Comparison of ENCODE assay signal across 8 cellular contexts in genomic region chr6:33313709-33314514, GRCh38. TPM values are rescaled to one million over a fixed set of nuclear protein-coding genes. Genes with fewer than 3 reads are reported as not detected.
DNase-seq lines count a peak whose midpoint lies in the region; ATAC-seq and TF ChIP-seq lines count a peak whose summit lies in the region.

TAPBP (minus strand) TSS chr6:33314078; CDS start chr6:33314041, 37 bp downstream.

- H3K4me1 Mint-ChIP-seq in CD14-positive monocyte (peaks cover 57% of the 10 kb centered on the region), IgD-negative memory B cell (peaks cover 10 to 39% (median 33%) of the 10 kb centered on the region in 3 donors), T-helper 17 cell (peaks cover 51% of the 10 kb centered on the region)

- H3K9me3 Mint-ChIP-seq in CD14-positive monocyte, result peaks cover 0 to 6% (median 1%) of the 10 kb centered on the region in 7 donors
- no peaks in the 10 kb centered on the region for H3K9me3 Mint-ChIP-seq in IgD-negative memory B cell

- DNase-seq in CD14-positive monocyte (ENCODE audit: low spot score) (peak; percentile 68), T-helper 17 cell (peak; percentile 76 to 83 (median 83)), amniotic epithelial cell (ENCODE audit: low read depth) (peak; percentile 43), left ventricle myocardium inferior (peak; percentile 56), posterior vena cava (ENCODE audit: low spot score) (peak; percentile 87), upper lobe of right lung (peak; percentile 83)

- intact Hi-C loops in CD14-positive monocyte (cut with micrococcal nuclease), result loop anchor here in 1 of 2 donors (1.0 to 10.0 kb wide), 2 partner anchors 14 to 101 kb away; partner anchors contain the start of genes CUTA and PHF1
- intact Hi-C loops in left ventricle myocardium inferior (cut with micrococcal nuclease), result no loop called here
- intact Hi-C loops in posterior vena cava (cut with DNase I), result no loop called here
- intact Hi-C loops in upper lobe of right lung (cut with DNase I), result no loop called here

- H3K4me3 ChIP-seq in left ventricle myocardium inferior (peak within 1 kb of the TSS; percentile 88), upper lobe of right lung (peak within 1 kb of the TSS; percentile 92)

- H3K4me3 Mint-ChIP-seq in CD14-positive monocyte (peak within 1 kb of the TSS; percentile 98), IgD-negative memory B cell (peak within 1 kb of the TSS; percentile 97 to 99 (median 98)), T-helper 17 cell (peak within 1 kb of the TSS; percentile 97)

- peaks cover 14% of the 10 kb centered on the region for H3K36me3 ChIP-seq in left ventricle myocardium inferior
- H3K36me3 ChIP-seq in upper lobe of right lung, result peaks cover 27% of the 10 kb centered on the region

- TF ChIP-seq CTCF in CD14-positive monocyte (IDR thresholded peaks at IDR 0.05), result no peak
- no peak for TF ChIP-seq CTCF in left ventricle myocardium inferior (IDR thresholded peaks at IDR 0.05; ENCODE audit: borderline replicate concordance)
- TF ChIP-seq CTCF in upper lobe of right lung (IDR thresholded peaks at IDR 0.05), result no peak

- H3K4me1 ChIP-seq in left ventricle myocardium inferior, result peaks cover 82% of the 10 kb centered on the region
- peaks cover 46% of the 10 kb centered on the region for H3K4me1 ChIP-seq in upper lobe of right lung

- H3K36me3 Mint-ChIP-seq in CD14-positive monocyte (peaks cover 23 to 48% of the 10 kb centered on the region in 2 donors), IgD-negative memory B cell (peaks cover 5% of the 10 kb centered on the region), T-helper 17 cell (ENCODE audit: low read depth) (peaks cover 10% of the 10 kb centered on the region)

- no peaks in the 10 kb centered on the region for H3K27me3 ChIP-seq in left ventricle myocardium inferior (ENCODE audit: low read depth)
- H3K27me3 ChIP-seq in upper lobe of right lung, result no peaks in the 10 kb centered on the region

- H3K9me3 ChIP-seq in T-helper 17 cell (ENCODE audit: control insufficient read depth, low read length, poor library complexity, severe bottlenecking) (no peaks in the 10 kb centered on the region), left ventricle myocardium inferior (replicated peaks) (no peaks in the 10 kb centered on the region), upper lobe of right lung (no peaks in the 10 kb centered on the region)

- peaks cover 0 to 1% (median 0%) of the 10 kb centered on the region in 3 donors for H3K27me3 Mint-ChIP-seq in CD14-positive monocyte (ENCODE audit: low read depth in 3 of 3)
- H3K27me3 Mint-ChIP-seq in IgD-negative memory B cell, result no peaks in the 10 kb centered on the region
- H3K27me3 Mint-ChIP-seq in T-helper 17 cell, result no peaks in the 10 kb centered on the region

- H3K27ac Mint-ChIP-seq in CD14-positive monocyte (peak within 1 kb of the TSS; percentile 95 to 100 (median 99)), IgD-negative memory B cell (peak within 1 kb of the TSS; percentile 98 to 100 (median 99)), T-helper 17 cell (peak within 1 kb of the TSS; percentile 99)

- ATAC-seq in GM19452 (IDR thresholded peaks at IDR 0.05; ENCODE audit: unreplicated experiment) (peak; percentile 40), T-helper 17 cell (peak; percentile 67), upper lobe of right lung (peak; percentile 35)

- H3K27ac ChIP-seq in left ventricle myocardium inferior (replicated peaks) (peak within 1 kb of the TSS; percentile 96), upper lobe of right lung (peak within 1 kb of the TSS; percentile 99)

RNA-seq across cellular contexts. Expression of gene TAPBP, which starts in this region (rescaled TPM):
- 100 to 1,000 TPM; 138 to 228 TPM for polyA plus RNA-seq in CD14-positive monocyte
- polyA plus RNA-seq in IgD-negative memory B cell, result 605 TPM
- total RNA-seq in T-helper 17 cell, result 100 to 1,000 TPM; 269 to 344 TPM
- 92.3 TPM for total RNA-seq in left ventricle myocardium inferior
- total RNA-seq in posterior vena cava, result 10 to 100 TPM; 57.7 to 65.8 TPM
- 191 TPM for total RNA-seq in upper lobe of right lung

Comparison
In these comparisons a context has a peak if more than half of its experiments do, and no peak if none do; other contexts are left out.
1. Peak in every context shown above with its lines: DNase-seq, ATAC-seq, H3K4me3 ChIP-seq and H3K27ac ChIP-seq.